In the genomic region with DNA sequence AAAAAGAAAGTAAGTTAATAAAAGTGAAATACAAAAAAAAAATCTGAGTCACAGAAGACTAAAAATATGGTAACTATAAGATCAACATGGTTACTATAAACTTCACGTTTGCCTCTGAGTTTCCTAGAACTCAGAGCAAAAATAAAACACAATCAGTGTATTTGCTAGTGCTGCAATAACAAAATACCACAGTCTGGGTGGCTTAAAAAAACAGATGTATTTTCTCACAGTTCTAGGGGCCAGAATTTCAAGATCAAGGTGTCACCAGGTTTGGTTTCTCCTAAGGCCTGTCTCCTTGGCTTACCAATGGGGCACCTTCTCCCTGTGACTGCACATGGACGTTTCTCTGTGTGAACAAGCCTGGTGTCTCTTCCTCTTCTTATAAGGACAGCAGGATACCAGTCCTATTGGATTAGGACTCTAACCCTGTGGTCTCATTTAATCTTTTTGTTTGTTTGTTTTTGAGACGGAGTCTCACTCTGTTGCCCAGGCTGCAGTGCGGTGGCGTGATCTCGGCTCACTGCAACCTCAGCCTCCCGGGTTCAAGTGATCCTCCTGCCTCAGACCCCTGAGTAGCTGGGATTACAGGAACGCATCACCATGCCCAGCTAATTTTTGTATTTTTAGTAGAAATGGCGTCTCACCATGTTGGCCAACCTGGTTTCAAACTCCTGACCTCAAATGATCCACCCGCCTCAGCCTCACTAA, we compare ENCODE assay signal across 28 cellular contexts.
"Had no signal": no experiment of that assay in that cellular context is flagged by ENCODE, and none has a peak within 500 bp of the region (broad histone marks: within the 10 kb centered on the region; RNA-seq: fewer than 3 reads in every experiment).

No MANE protein-coding gene starts in this region.

- H3K27ac ChIP-seq: adrenal gland, body of pancreas, colonic mucosa had no signal

- DNase-seq: activated CD4-positive, alpha-beta memory T cell treated with anti-CD3 and anti-CD28 coated beads for 36 hours; activated CD4-positive, alpha-beta T cell treated with anti-CD3 and anti-CD28 coated beads for 36 hours; activated CD4-positive, alpha-beta T cell treated with anti-CD3 and anti-CD28 coated beads, Interleukin-2, amount 10 ng/mL, durations not matched to agents 24 days and 14 days; activated CD4-positive, CD25-positive, alpha-beta regulatory T cell; activated CD4-positive, CD25-positive, alpha-beta regulatory T cell treated with anti-CD3 and anti-CD28 coated beads, Interleukin-2, amount 50 U/mL, for 72 hours; activated CD8-positive, alpha-beta memory T cell treated with anti-CD3 and anti-CD28 coated beads, Interleukin-2, amount 10 ng/mL, durations not matched to agents 7 days and 5 days; activated CD8-positive, alpha-beta memory T cell treated with anti-CD3 and anti-CD28 coated beads, Interleukin-2, amount 50 U/mL, for 4 hours; activated CD8-positive, alpha-beta T cell treated with anti-CD3 and anti-CD28 coated beads, Interleukin-2, amount 10 ng/mL, durations not matched to agents 7 days and 5 days; activated effector memory CD4-positive, alpha-beta T cell treated with anti-CD3 and anti-CD28 coated beads, Interleukin-2, amount 50 U/mL, for 16 hours; activated naive CD4-positive, alpha-beta T cell treated with anti-CD3 and anti-CD28 coated beads for 36 hours; activated naive CD8-positive, alpha-beta T cell treated with anti-CD3 and anti-CD28 coated beads for 36 hours; activated naive CD8-positive, alpha-beta T cell treated with anti-CD3 and anti-CD28 coated beads, Interleukin-2, amount 50 U/mL, for 24 hours; activated T-cell treated with anti-CD3 and anti-CD28 coated beads, Interleukin-2, amount 50 U/mL, for 1 hour; activated T-cell treated with anti-CD3 and anti-CD28 coated beads, Interleukin-2, amount 50 U/mL, for 48 hours; adrenal gland; amygdala; aorta; body of pancreas; central memory CD4-positive, alpha-beta T cell; cerebellar nuclear complex; colonic mucosa; effector CD8-positive, alpha-beta T cell; foreskin fibroblast; head of caudate nucleus; T-helper 2 cell had no signal

- H3K4me3 ChIP-seq: adrenal gland, body of pancreas, colonic mucosa had no signal

- H3K4me1 ChIP-seq: adrenal gland, colonic mucosa had no signal

- ATAC-seq: activated CD4-positive, alpha-beta T cell treated with anti-CD3 and anti-CD28 coated beads for 36 hours; activated CD8-positive, alpha-beta memory T cell treated with anti-CD3 and anti-CD28 coated beads, Interleukin-2, amount 10 ng/mL, durations not matched to agents 7 days and 5 days; activated CD8-positive, alpha-beta T cell treated with anti-CD3 and anti-CD28 coated beads, Interleukin-2, amount 10 ng/mL, durations not matched to agents 7 days and 5 days; activated naive CD8-positive, alpha-beta T cell treated with anti-CD3 and anti-CD28 coated beads, Interleukin-2, amount 50 U/mL, for 24 hours; body of pancreas; esophagus mucosa had no signal

- H3K36me3 ChIP-seq: adrenal gland, colonic mucosa had no signal

- FAIRE-seq: endometrium, frontal cortex had no signal

- H3K9me3 ChIP-seq: adrenal gland, body of pancreas, colonic mucosa had no signal

- H3K27me3 ChIP-seq: adrenal gland, body of pancreas, colonic mucosa had no signal
